ENCODE assay signal across 8 cellular contexts in the genomic region with DNA sequence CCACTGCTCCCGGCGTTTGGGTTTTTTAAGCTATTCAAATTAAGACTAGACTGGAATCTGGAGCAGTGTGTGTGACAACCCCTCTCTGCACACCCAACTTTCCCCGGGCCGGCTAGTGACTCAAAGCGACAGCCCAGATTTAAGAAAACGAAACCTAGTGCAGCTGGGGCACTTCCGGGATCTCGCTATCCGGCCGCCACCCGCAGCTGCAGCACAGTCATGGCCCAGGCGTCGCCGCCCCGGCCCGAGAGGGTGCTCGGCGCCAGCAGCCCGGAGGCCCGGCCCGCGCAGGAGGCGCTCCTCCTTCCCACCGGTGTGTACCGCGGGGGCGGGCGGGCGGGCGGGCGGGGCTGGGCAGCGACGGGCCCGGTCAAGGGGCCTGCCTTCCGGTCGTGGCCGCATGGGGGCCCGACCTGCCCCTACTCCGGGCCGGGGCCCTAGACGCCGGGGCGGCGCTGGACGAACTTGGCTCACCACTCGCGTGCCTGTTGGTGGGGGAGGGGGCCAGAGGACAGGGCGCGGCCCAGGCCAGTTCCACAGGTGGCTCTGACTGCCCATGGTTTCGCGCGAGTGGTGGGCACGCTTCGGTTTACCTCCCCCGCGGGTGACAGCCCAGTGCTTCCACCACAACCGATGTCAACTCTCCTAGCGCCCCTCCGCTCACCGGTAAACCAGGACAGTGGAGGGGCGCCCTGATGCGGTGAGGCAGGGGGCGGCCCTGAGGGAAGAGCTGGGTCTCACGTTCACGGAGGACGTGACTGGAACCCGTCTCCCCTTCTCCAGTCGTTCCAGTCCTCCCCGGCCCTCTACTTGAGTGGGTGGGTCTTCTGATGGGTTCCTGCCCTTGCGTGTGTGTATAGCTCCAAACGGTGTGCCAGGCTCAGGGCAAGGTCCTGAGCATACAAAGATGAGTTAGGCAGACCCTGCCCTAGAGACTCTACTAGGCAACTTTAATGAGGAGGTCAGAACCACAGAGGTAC. TPM values are rescaled to one million over a fixed set of nuclear protein-coding genes. Genes with fewer than 3 reads are reported as not detected.
DNase-seq lines count a peak whose midpoint lies in the region; ATAC-seq and TF ChIP-seq lines count a peak whose summit lies in the region.

A gene (plus strand): TSS at position 171 of the 980 bp plus-strand sequence. CDS start 49 bp downstream, at position 220.

- ATAC-seq in left colon, result peak; percentile 89

- H3K9me3 Mint-ChIP-seq in activated CD4-positive, alpha-beta T cell treated with anti-CD3 and anti-CD28 coated beads, Interleukin-2, amount 10 ng/mL, durations not matched to agents 7 days and 5 days, result no peaks in the 10 kb centered on the region

- POLR2A ChIA-PET in activated CD4-positive, alpha-beta T cell treated with anti-CD3 and anti-CD28 coated beads, Interleukin-2, amount 10 ng/mL, durations not matched to agents 7 days and 5 days (lab: Charles Lee), result interaction anchor here (0.6 to 1.9 kb wide), 4 partner anchors 36 to 1258 kb away, joined by 3 to 14 read pairs (median 3); a partner anchor contains a TSS

- H3K27ac ChIP-seq in coronary artery, result peak within 1 kb of the TSS; percentile 91 to 99

- peak; percentile 38 for DNase-seq in HFF-Myc (ENCODE audit: extremely low read depth, low read depth)
- DNase-seq in NAMALWA (ENCODE audit: low spot score), result peak; percentile 94
- DNase-seq in activated CD4-positive, alpha-beta T cell treated with anti-CD3 and anti-CD28 coated beads, Interleukin-2, amount 10 ng/mL, durations not matched to agents 7 days and 5 days, result peak; percentile 91
- DNase-seq in coronary artery (ENCODE audit: low spot score), result peak; percentile 89
- peak; percentile 83 to 87 for DNase-seq in left colon
- peak; percentile 87 to 88 for DNase-seq in stimulated activated CD4-positive, alpha-beta T cell treated with anti-CD3 and anti-CD28 coated beads, Interleukin-2, amount 100 ng/mL, for 24 hours
- DNase-seq in NCI-H524 treated with DMSO at 0.1 percent for 48 hours (lab: John Stamatoyannopoulos, UW), result no peak

- CTCF ChIA-PET in activated CD4-positive, alpha-beta T cell treated with anti-CD3 and anti-CD28 coated beads, Interleukin-2, amount 10 ng/mL, durations not matched to agents 7 days and 5 days (lab: Charles Lee), result interaction anchor here (1.1 to 5.5 kb wide), 6 partner anchors 10 to 56 kb away, joined by 3 to 24 read pairs (median 5); a partner anchor contains a TSS

- TF ChIP-seq CTCF in GM12875 (IDR thresholded peaks at IDR 0.05; ENCODE audit: borderline replicate concordance, insufficient read depth, low read depth, low read length) (no peak), HFF-Myc (IDR thresholded peaks at IDR 0.05; ENCODE audit: low read depth, low read length, missing control alignments) (no peak), coronary artery (IDR thresholded peaks at IDR 0.05) (no peak)

- H3K4me3 Mint-ChIP-seq in activated CD4-positive, alpha-beta T cell treated with anti-CD3 and anti-CD28 coated beads, Interleukin-2, amount 10 ng/mL, durations not matched to agents 7 days and 5 days, result peak within 1 kb of the TSS; percentile 98

- H3K36me3 Mint-ChIP-seq in activated CD4-positive, alpha-beta T cell treated with anti-CD3 and anti-CD28 coated beads, Interleukin-2, amount 10 ng/mL, durations not matched to agents 7 days and 5 days (ENCODE audit: low read depth), result peaks cover 55% of the 10 kb centered on the region

- H3K27me3 Mint-ChIP-seq in activated CD4-positive, alpha-beta T cell treated with anti-CD3 and anti-CD28 coated beads, Interleukin-2, amount 10 ng/mL, durations not matched to agents 7 days and 5 days, result no peaks in the 10 kb centered on the region

- peaks cover 63% of the 10 kb centered on the region for H3K4me1 Mint-ChIP-seq in activated CD4-positive, alpha-beta T cell treated with anti-CD3 and anti-CD28 coated beads, Interleukin-2, amount 10 ng/mL, durations not matched to agents 7 days and 5 days

- intact Hi-C loops in left colon (cut with DNase I, micrococcal nuclease), result no loop called here

- H3K4me3 ChIP-seq in GM12875 (ENCODE audit: low read depth, low read length) (peak within 1 kb of the TSS; percentile 80), HFF-Myc (replicated peaks; ENCODE audit: low read depth, low read length) (peak within 1 kb of the TSS; percentile 51), coronary artery (peak within 1 kb of the TSS; percentile 88)

- peak within 1 kb of the TSS; percentile 100 for H3K27ac Mint-ChIP-seq in activated CD4-positive, alpha-beta T cell treated with anti-CD3 and anti-CD28 coated beads, Interleukin-2, amount 10 ng/mL, durations not matched to agents 7 days and 5 days

RNA-seq across cellular contexts. Expression of the gene that starts here (rescaled TPM):
- 100 to 1,000 TPM; 130 to 144 TPM for total RNA-seq in activated CD4-positive, alpha-beta T cell treated with anti-CD3 and anti-CD28 coated beads, Interleukin-2, amount 10 ng/mL, durations not matched to agents 7 days and 5 days
- total RNA-seq in left colon, result 10 to 100 TPM; 29.7 to 30.7 TPM

Comparison
In these comparisons a context has a peak if more than half of its experiments do, and no peak if none do; other contexts are left out.
1. RNA of the gene that starts here (total RNA-seq): 130 to 144 TPM in activated CD4-positive, alpha-beta T cell treated with anti-CD3 and anti-CD28 coated beads, Interleukin-2, amount 10 ng/mL, durations not matched to agents 7 days and 5 days; 29.7 to 30.7 TPM in left colon; every median in the first group is over 4 times any median in the second.
2. Peak in every context shown above with its lines, with median percentiles within 50 percentile points of each other: H3K4me3 ChIP-seq.